Comparison of ENCODE assay signal across 8 cellular contexts in genomic region chr1:3900969-3901529, GRCh38. TPM values are rescaled to one million over a fixed set of nuclear protein-coding genes. Genes with fewer than 3 reads are reported as not detected.
DNase-seq lines count a peak whose midpoint lies in the region; ATAC-seq and TF ChIP-seq lines count a peak whose summit lies in the region.

No MANE protein-coding gene starts in this region.

- H3K27ac Mint-ChIP-seq in stimulated activated naive CD8-positive, alpha-beta T cell treated with anti-CD3 and anti-CD28 coated beads, Interleukin-15, amount 100 ng/mL, for 72 hours, result peak overlapping the region; percentile 98 to 99

- H3K36me3 ChIP-seq in neural cell (ENCODE audit: insufficient read depth, low read length), result no peaks in the 10 kb centered on the region

- peaks cover 36% of the 10 kb centered on the region for H3K79me2 ChIP-seq in neural cell (replicated peaks; ENCODE audit: insufficient read depth, low read length)

- H3K27ac ChIP-seq in neural cell (ENCODE audit: low read length), result peak overlapping the region; percentile 93

- no peak for TF ChIP-seq CTCF in fibroblast of villous mesenchyme (IDR thresholded peaks at IDR 0.05; ENCODE audit: insufficient read depth, low read depth, low read length)
- TF ChIP-seq CTCF in neural cell (IDR thresholded peaks at IDR 0.05; ENCODE audit: poor library complexity, severe bottlenecking), result peak; percentile 3

- peak overlapping the region; percentile 80 for H3K4me3 ChIP-seq in Jurkat, Clone E6-1 (ENCODE audit: low read length)
- H3K4me3 ChIP-seq in fibroblast of villous mesenchyme (ENCODE audit: low read depth, low read length) (peak overlapping the region; percentile 96), neural cell (ENCODE audit: low read length) (peak overlapping the region; percentile 93)

- peak overlapping the region; percentile 97 for H2AFZ ChIP-seq in neural cell (ENCODE audit: low read depth, low read length)

- H3K27me3 ChIP-seq in neural cell (ENCODE audit: insufficient read depth, low read depth, low read length), result no peaks in the 10 kb centered on the region

- H3K4me3 Mint-ChIP-seq in stimulated activated naive CD8-positive, alpha-beta T cell treated with anti-CD3 and anti-CD28 coated beads, Interleukin-15, amount 100 ng/mL, for 72 hours, result peak overlapping the region; percentile 91 to 98

- H3K9me3 Mint-ChIP-seq in stimulated activated naive CD8-positive, alpha-beta T cell treated with anti-CD3 and anti-CD28 coated beads, Interleukin-15, amount 100 ng/mL, for 72 hours, result peaks cover 5 to 13% of the 10 kb centered on the region in 2 donors

- no peaks in the 10 kb centered on the region for H4K20me1 ChIP-seq in neural cell (ENCODE audit: insufficient read depth)

- H3K4me2 ChIP-seq in neural cell (ENCODE audit: low read length), result peak overlapping the region; percentile 45

- peak; percentile 59 for ATAC-seq in GM21717 (IDR thresholded peaks at IDR 0.05; ENCODE audit: unreplicated experiment)
- ATAC-seq in stimulated activated naive CD8-positive, alpha-beta T cell treated with anti-CD3 and anti-CD28 coated beads, Interleukin-15, amount 100 ng/mL, for 72 hours, result peak; percentile 65

- TF ChIP-seq RAD21 in neural cell (conservative IDR thresholded peaks at IDR 0.05), result peak; percentile 67

- H3K9ac ChIP-seq in neural cell (ENCODE audit: low read length), result peak overlapping the region; percentile 81

- H3K9me3 ChIP-seq in neural cell (ENCODE audit: low read length), result no peaks in the 10 kb centered on the region

- no peaks in the 10 kb centered on the region for H3F3A ChIP-seq in neural cell (ENCODE audit: insufficient read depth, low read length, poor library complexity, severe bottlenecking)

- no peaks in the 10 kb centered on the region for H3K9me2 ChIP-seq in neural cell (ENCODE audit: insufficient read depth, low read length)

- DNase-seq in DMS79 (lab: John Stamatoyannopoulos, UW) (peak; percentile 29), SHP77 (lab: John Stamatoyannopoulos, UW) (peak; percentile 92 to 94), fibroblast of villous mesenchyme (ENCODE audit: low read depth) (peak; percentile 96)
- DNase-seq in Jurkat, Clone E6-1 (ENCODE audit: low read depth, low spot score), result no peak
- peak; percentile 78 for DNase-seq in activated gamma-delta T cell treated with anti-CD3 and anti-CD28 coated beads, Interleukin-2, amount 50 U/mL, for 16 hours (ENCODE audit: low read depth)
- DNase-seq in stimulated activated naive CD8-positive, alpha-beta T cell treated with anti-CD3 and anti-CD28 coated beads, Interleukin-15, amount 100 ng/mL, for 72 hours, result peak; percentile 90 to 95

- H3K4me1 Mint-ChIP-seq in stimulated activated naive CD8-positive, alpha-beta T cell treated with anti-CD3 and anti-CD28 coated beads, Interleukin-15, amount 100 ng/mL, for 72 hours, result peaks cover 66% of the 10 kb centered on the region

- no peaks in the 10 kb centered on the region for H3K27me3 Mint-ChIP-seq in stimulated activated naive CD8-positive, alpha-beta T cell treated with anti-CD3 and anti-CD28 coated beads, Interleukin-15, amount 100 ng/mL, for 72 hours

- TF ChIP-seq EP300 in neural cell (conservative IDR thresholded peaks at IDR 0.05; ENCODE audit: poor library complexity, severe bottlenecking), result no peak

TF ChIP-seq in neural cell, 6 proteins besides CTCF, POLR2A, EP300 and RAD21:
- TF ChIP-seq MXI1 (conservative IDR thresholded peaks at IDR 0.05; ENCODE audit: poor library complexity, severe bottlenecking), result peak; percentile 59
- TF ChIP-seq, protein P1, sequence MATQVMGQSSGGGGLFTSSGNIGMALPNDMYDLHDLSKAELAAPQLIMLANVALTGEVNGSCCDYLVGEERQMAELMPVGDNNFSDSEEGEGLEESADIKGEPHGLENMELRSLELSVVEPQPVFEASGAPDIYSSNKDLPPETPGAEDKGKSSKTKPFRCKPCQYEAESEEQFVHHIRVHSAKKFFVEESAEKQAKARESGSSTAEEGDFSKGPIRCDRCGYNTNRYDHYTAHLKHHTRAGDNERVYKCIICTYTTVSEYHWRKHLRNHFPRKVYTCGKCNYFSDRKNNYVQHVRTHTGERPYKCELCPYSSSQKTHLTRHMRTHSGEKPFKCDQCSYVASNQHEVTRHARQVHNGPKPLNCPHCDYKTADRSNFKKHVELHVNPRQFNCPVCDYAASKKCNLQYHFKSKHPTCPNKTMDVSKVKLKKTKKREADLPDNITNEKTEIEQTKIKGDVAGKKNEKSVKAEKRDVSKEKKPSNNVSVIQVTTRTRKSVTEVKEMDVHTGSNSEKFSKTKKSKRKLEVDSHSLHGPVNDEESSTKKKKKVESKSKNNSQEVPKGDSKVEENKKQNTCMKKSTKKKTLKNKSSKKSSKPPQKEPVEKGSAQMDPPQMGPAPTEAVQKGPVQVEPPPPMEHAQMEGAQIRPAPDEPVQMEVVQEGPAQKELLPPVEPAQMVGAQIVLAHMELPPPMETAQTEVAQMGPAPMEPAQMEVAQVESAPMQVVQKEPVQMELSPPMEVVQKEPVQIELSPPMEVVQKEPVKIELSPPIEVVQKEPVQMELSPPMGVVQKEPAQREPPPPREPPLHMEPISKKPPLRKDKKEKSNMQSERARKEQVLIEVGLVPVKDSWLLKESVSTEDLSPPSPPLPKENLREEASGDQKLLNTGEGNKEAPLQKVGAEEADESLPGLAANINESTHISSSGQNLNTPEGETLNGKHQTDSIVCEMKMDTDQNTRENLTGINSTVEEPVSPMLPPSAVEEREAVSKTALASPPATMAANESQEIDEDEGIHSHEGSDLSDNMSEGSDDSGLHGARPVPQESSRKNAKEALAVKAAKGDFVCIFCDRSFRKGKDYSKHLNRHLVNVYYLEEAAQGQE (IDR thresholded peaks at IDR 0.05; ENCODE audit: borderline replicate concordance), result no peak
- peak; percentile 68 for TF ChIP-seq SMC3 (conservative IDR thresholded peaks at IDR 0.05; ENCODE audit: poor library complexity)
- TF ChIP-seq TAF1 (IDR thresholded peaks at IDR 0.05; ENCODE audit: low read depth), result peak; percentile 69
- TF ChIP-seq EZH2 (IDR thresholded peaks at IDR 0.05; ENCODE audit: borderline replicate concordance, insufficient read depth, low read length, poor library complexity, severe bottlenecking), result no peak
- peak; percentile 78 for TF ChIP-seq POLR2AphosphoS5 (IDR thresholded peaks at IDR 0.05)

RNA-seq across cellular contexts. Expression of gene C1orf174, which starts 1.0 kb away (rescaled TPM):
- polyA plus RNA-seq in Jurkat, Clone E6-1 (2012; ENCODE audit: insufficient read depth, insufficient read length), result 40.5 TPM
- total RNA-seq in fibroblast of villous mesenchyme, result 25.4 and 31.1 TPM in 2 replicates
- polyA plus RNA-seq in neural cell, result 24.3 and 28.2 TPM in 2 replicates
- polyA minus RNA-seq in neural cell, result 24.1 and 24.8 TPM in 2 replicates

RNA-seq across cellular contexts. Expression of gene DFFB, which starts 43.8 kb away (rescaled TPM):
- 19.3 TPM for polyA plus RNA-seq in Jurkat, Clone E6-1 (2012; ENCODE audit: insufficient read depth, insufficient read length)
- total RNA-seq in fibroblast of villous mesenchyme, result 4.7 and 6.8 TPM in 2 replicates
- 20.2 and 21.0 TPM in 2 replicates for polyA plus RNA-seq in neural cell
- 10.0 and 11.0 TPM in 2 replicates for polyA minus RNA-seq in neural cell

RNA-seq across cellular contexts. Expression of gene CEP104, which starts 44.0 kb away (rescaled TPM):
- polyA plus RNA-seq in Jurkat, Clone E6-1 (2012; ENCODE audit: insufficient read depth, insufficient read length), result 55.5 TPM
- 28.1 and 31.6 TPM in 2 replicates for total RNA-seq in fibroblast of villous mesenchyme
- polyA plus RNA-seq in neural cell, result 8.1 and 21.5 TPM in 2 replicates
- polyA minus RNA-seq in neural cell, result 20.7 and 22.3 TPM in 2 replicates
